28 cellular contexts compared by ENCODE assay signal in the genomic region with DNA sequence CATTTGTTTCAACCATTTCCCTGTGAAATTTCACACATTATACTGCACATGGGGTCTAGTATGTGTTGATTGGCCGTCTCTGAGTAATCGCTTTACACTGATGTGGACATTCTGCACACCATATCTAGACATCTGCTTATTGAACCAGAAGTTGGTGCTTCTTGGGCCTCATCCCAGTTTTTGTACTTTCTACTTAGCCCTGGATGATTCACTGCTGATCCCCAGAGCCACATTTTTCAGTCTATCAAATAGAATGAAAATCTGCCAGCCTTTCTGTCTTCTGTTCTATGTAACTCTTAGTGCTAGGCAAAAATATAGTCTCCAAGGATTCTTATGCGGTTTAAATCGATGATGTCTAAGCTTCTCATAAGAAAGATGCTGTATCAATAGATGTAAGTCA. TPM values are rescaled to one million over a fixed set of nuclear protein-coding genes. Genes with fewer than 3 reads are reported as not detected.
DNase-seq lines count a peak whose midpoint lies in the region; ATAC-seq, FAIRE-seq and TF ChIP-seq lines count a peak whose summit lies in the region.
"Had no signal": no experiment of that assay in that cellular context is flagged by ENCODE, and none has a peak within 500 bp of the region (broad histone marks: within the 10 kb centered on the region; RNA-seq: fewer than 3 reads in every experiment).

No MANE protein-coding gene starts in this region.

- H3K4me3 ChIP-seq in GM23248 = no peak overlapping the region
- no peak overlapping the region for H3K4me3 ChIP-seq in astrocyte (ENCODE audit: insufficient read depth, low read depth, low read length)
- no peak overlapping the region for H3K4me3 ChIP-seq in fibroblast of the aortic adventitia (ENCODE audit: low read depth, low read length)
- H3K4me3 ChIP-seq: coronary artery, gastrocnemius medialis, prostate gland had no signal

- H3K4me1 Mint-ChIP-seq in astrocyte (ENCODE audit: low read depth, unreplicated experiment) = peaks cover 14% of the 10 kb centered on the region

- no peaks in the 10 kb centered on the region for H3K9me2 ChIP-seq in GM23248 (ENCODE audit: insufficient read depth)

- no peaks in the 10 kb centered on the region for H3K36me3 Mint-ChIP-seq in astrocyte (ENCODE audit: low read depth, unreplicated experiment)
- H3K36me3 Mint-ChIP-seq: activated naive CD4-positive, alpha-beta T cell treated with anti-CD3 and anti-CD28 coated beads, Interleukin-2, amount 50 U/mL, for 72 hours; brain; CD4-positive, alpha-beta memory T cell; natural killer cell treated with Interleukin-12 subunit alpha and Interleukin-12 subunit beta and Interleukin-15 and Interleukin-18, amount 100 ng/mL, for 72 hours; type B pancreatic cell had no signal

- H3K9me3 ChIP-seq in GM23248 (ENCODE audit: low read depth) (no peaks in the 10 kb centered on the region), astrocyte (ENCODE audit: insufficient read depth, low read depth, low read length) (no peaks in the 10 kb centered on the region)
- H3K9me3 ChIP-seq: gastrocnemius medialis, prostate gland had no signal

- DNase-seq in GM23248 (peak; percentile 71), astrocyte (ENCODE audit: low read depth) (peak; percentile 87), fibroblast of the aortic adventitia (ENCODE audit: low read depth) (peak; percentile 66), omental fat pad (ENCODE audit: low spot score) (no peak), GM20000 (ENCODE audit: low spot score) (no peak), GM19240 (ENCODE audit: insufficient read length, low spot score) (no peak), SKM-1 (lab: John Stamatoyannopoulos, UW; ENCODE audit: unreplicated experiment) (no peak), NCI-H1092 treated with DMSO at 0.1 percent for 48 hours (lab: John Stamatoyannopoulos, UW) (no peak)
- DNase-seq: CD4-positive, alpha-beta memory T cell; DMS53; gastrocnemius medialis; Karpas-422; left colon; mesendoderm; NCI-H526 treated with DMSO at 0.1 percent for 48 hours; small intestine; stimulated activated CD4-positive, alpha-beta T cell treated with anti-CD3 and anti-CD28 coated beads, Interleukin-2, amount 100 ng/mL, for 48 hours had no signal

- H3K4me3 Mint-ChIP-seq in astrocyte (ENCODE audit: unreplicated experiment) = no peak overlapping the region
- H3K4me3 Mint-ChIP-seq: brain; CD4-positive, alpha-beta memory T cell; natural killer cell treated with Interleukin-12 subunit alpha and Interleukin-12 subunit beta and Interleukin-15 and Interleukin-18, amount 100 ng/mL, for 72 hours; stimulated activated naive CD8-positive, alpha-beta T cell treated with anti-CD3 and anti-CD28 coated beads, Interleukin-15, Interleukin-2, amounts not matched to agents 100 ng/mL and 50 ng/mL, for 24 hours; type B pancreatic cell had no signal

- peak; percentile 28 for ATAC-seq in omental fat pad (ENCODE audit: low FRiP score)
- ATAC-seq: activated naive CD4-positive, alpha-beta T cell treated with anti-CD3 and anti-CD28 coated beads, Interleukin-2, amount 50 U/mL, for 72 hours; gastrocnemius medialis; left colon; Right ventricle myocardium inferior had no signal

- H3K27ac ChIP-seq in GM23248 = no peak overlapping the region
- H3K27ac ChIP-seq in astrocyte (ENCODE audit: low read depth, low read length) = no peak overlapping the region
- H3K27ac ChIP-seq: coronary artery, gastrocnemius medialis, prostate gland had no signal

- no peaks in the 10 kb centered on the region for H3K9me3 Mint-ChIP-seq in astrocyte (ENCODE audit: unreplicated experiment)
- H3K9me3 Mint-ChIP-seq: natural killer cell treated with Interleukin-12 subunit alpha and Interleukin-12 subunit beta and Interleukin-15 and Interleukin-18, amount 100 ng/mL, for 72 hours; stimulated activated naive CD8-positive, alpha-beta T cell treated with anti-CD3 and anti-CD28 coated beads, Interleukin-15, Interleukin-2, amounts not matched to agents 100 ng/mL and 50 ng/mL, for 24 hours had no signal

- 62 to 66% methylated on average over 4 of the region's 4 CpGs for WGBS in GM23248 (ENCODE audit: low coverage in 1 of 2, low lambda C conversion rate in 2 of 2, missing lambda C conversion rate in 2 of 2), 2 experiments

- H3K36me3 ChIP-seq in GM23248 (ENCODE audit: low read depth) = no peaks in the 10 kb centered on the region
- no peaks in the 10 kb centered on the region for H3K36me3 ChIP-seq in astrocyte (ENCODE audit: insufficient read depth, low read length)
- H3K36me3 ChIP-seq: gastrocnemius medialis, prostate gland had no signal

- H3K9ac ChIP-seq in GM23248 (no peak overlapping the region), astrocyte (ENCODE audit: low read length) (no peak overlapping the region)

- H3K4me1 ChIP-seq in GM23248 (ENCODE audit: insufficient read depth) = peaks cover 7% of the 10 kb centered on the region
- no peaks in the 10 kb centered on the region for H3K4me1 ChIP-seq in astrocyte (ENCODE audit: insufficient read depth, low read length)
- H3K4me1 ChIP-seq: gastrocnemius medialis, prostate gland had no signal

- in situ Hi-C loops in GM23248 (cut with MboI) = no loop called here

- H3K79me2 ChIP-seq in GM23248 (ENCODE audit: insufficient read depth) (no peaks in the 10 kb centered on the region), astrocyte (ENCODE audit: insufficient read depth, low read length) (no peaks in the 10 kb centered on the region)

- peaks cover 17% of the 10 kb centered on the region for H3F3A ChIP-seq in GM23248 (ENCODE audit: insufficient read depth)

- H3K27ac Mint-ChIP-seq in astrocyte (ENCODE audit: unreplicated experiment) = no peak overlapping the region
- H3K27ac Mint-ChIP-seq: activated naive CD4-positive, alpha-beta T cell treated with anti-CD3 and anti-CD28 coated beads, Interleukin-2, amount 50 U/mL, for 72 hours; CD4-positive, alpha-beta memory T cell; natural killer cell treated with Interleukin-12 subunit alpha and Interleukin-12 subunit beta and Interleukin-15 and Interleukin-18, amount 100 ng/mL, for 72 hours; stimulated activated naive CD8-positive, alpha-beta T cell treated with anti-CD3 and anti-CD28 coated beads, Interleukin-15, Interleukin-2, amounts not matched to agents 100 ng/mL and 50 ng/mL, for 24 hours; type B pancreatic cell had no signal

- H3K27me3 ChIP-seq in GM23248 (replicated peaks; ENCODE audit: insufficient read depth) (no peaks in the 10 kb centered on the region), astrocyte (ENCODE audit: insufficient read depth, low read length) (no peaks in the 10 kb centered on the region)
- H3K27me3 ChIP-seq: gastrocnemius medialis had no signal

- H4K20me1 ChIP-seq in GM23248 (ENCODE audit: insufficient read depth) (no peaks in the 10 kb centered on the region), astrocyte (ENCODE audit: insufficient read depth, low read length) (no peaks in the 10 kb centered on the region)

- no peaks in the 10 kb centered on the region for H3K27me3 Mint-ChIP-seq in astrocyte (ENCODE audit: low read depth, unreplicated experiment)
- H3K27me3 Mint-ChIP-seq: CD4-positive, alpha-beta memory T cell; stimulated activated naive CD8-positive, alpha-beta T cell treated with anti-CD3 and anti-CD28 coated beads, Interleukin-15, Interleukin-2, amounts not matched to agents 100 ng/mL and 50 ng/mL, for 24 hours; type B pancreatic cell had no signal

- FAIRE-seq in astrocyte (lab: Jason Lieb, UNC) = peak; percentile 34
- FAIRE-seq: GM12892, H54, small intestine, TTC549 had no signal

- no peak overlapping the region for H2AFZ ChIP-seq in GM23248
- no peak overlapping the region for H2AFZ ChIP-seq in astrocyte (ENCODE audit: low read depth, low read length)

- TF ChIP-seq CTCF in astrocyte (IDR thresholded peaks at IDR 0.05; ENCODE audit: insufficient read depth, low read depth, low read length) (no peak), fibroblast of the aortic adventitia (IDR thresholded peaks at IDR 0.05; ENCODE audit: insufficient read depth, low read length) (no peak), omental fat pad (IDR thresholded peaks at IDR 0.05) (no peak), GM20000 (IDR thresholded peaks at IDR 0.05; ENCODE audit: extremely low read depth, missing control alignments) (no peak)

- H3K4me2 ChIP-seq in GM23248 (ENCODE audit: unreplicated experiment) = no peak overlapping the region
- H3K4me2 ChIP-seq in astrocyte (ENCODE audit: low read length) = no peak overlapping the region

RNA-seq across cellular contexts. Expression of a gene that starts 40.5 kb away (rescaled TPM):
- 39.2 and 42.5 TPM in 2 replicates for total RNA-seq in GM23248 (2014; rRNA removed; shearing (Covaris generic))
- 7.7 TPM in 2 replicates for polyA plus RNA-seq in GM23248 (2016; fragmentation: Nextera tagmentation; extraction: Ambion mirVana)
- 23.1 and 26.9 TPM in 2 replicates for total RNA-seq in astrocyte
- 21.3 and 65.7 TPM in 2 replicates for total RNA-seq in fibroblast of the aortic adventitia (ENCODE audit: low replicate concordance)
- total RNA-seq in omental fat pad = 100 to 1,000 TPM in 1 of 4 donors, 10 to 100 TPM in 3; 65.4 to 158 (median 82.5) TPM

Comparison
In these comparisons a context has a peak if more than half of its experiments do, and no peak if none do; other contexts are left out.
1. DNase-seq: peak in GM23248 (single experiment), astrocyte (single experiment) and fibroblast of the aortic adventitia (single experiment); none in omental fat pad (single experiment), GM20000 (single experiment), GM19240 (single experiment), SKM-1 (single experiment) and NCI-H1092 treated with DMSO at 0.1 percent for 48 hours (single experiment).